Comparison of ENCODE assay signal across 8 cellular contexts in genomic region chr10:74266-74621, GRCh38. TPM values are rescaled to one million over a fixed set of nuclear protein-coding genes. Genes with fewer than 3 reads are reported as not detected.
DNase-seq lines count a peak whose midpoint lies in the region; ATAC-seq and TF ChIP-seq lines count a peak whose summit lies in the region.
"Not testable (repeated sequence)": the region's sequence is repeated elsewhere in the genome, so short reads cannot be mapped to it uniquely, and the experiment has no call there.
"Had no signal": no experiment of that assay in that cellular context is flagged by ENCODE, and none has a peak within 500 bp of the region (broad histone marks: within the 10 kb centered on the region; RNA-seq: fewer than 3 reads in every experiment).

No MANE protein-coding gene starts in this region.

- not testable (repeated sequence) for H3K36me3 Mint-ChIP-seq in activated T-cell treated with anti-CD3 and anti-CD28 coated beads, Interleukin-2, amount 50 U/mL, for 24 hours (ENCODE audit: low read depth); MCF 10A (ENCODE audit: insufficient read depth, unreplicated experiment); naive B cell

- H3K4me1 Mint-ChIP-seq in activated T-cell treated with anti-CD3 and anti-CD28 coated beads, Interleukin-2, amount 50 U/mL, for 24 hours (ENCODE audit: low read depth), result peaks cover 10% of the 10 kb centered on the region
- not testable (repeated sequence) for H3K4me1 Mint-ChIP-seq in MCF 10A (ENCODE audit: insufficient read depth, unreplicated experiment)
- H3K4me1 Mint-ChIP-seq in naive B cell, result peaks cover 0 to 14% (median 6%) of the 10 kb centered on the region in 3 donors

- peak overlapping the region; percentile 52; the same call in 1 of the 2 replicates for H3K9ac ChIP-seq in ES-I3 (ENCODE audit: low read depth, low read length)

- not testable (repeated sequence) for H3K4me1 ChIP-seq in ES-I3 (ENCODE audit: insufficient read depth, low read length); RWPE2 (ENCODE audit: insufficient read depth, poor library complexity, severe bottlenecking)

- H3K4me3 ChIP-seq in RWPE2 (ENCODE audit: severe bottlenecking) (peak overlapping the region; percentile 35), fibroblast of villous mesenchyme (ENCODE audit: low read depth, low read length) (peak overlapping the region; percentile 65), skin epidermis (peak overlapping the region in 6 of 7 experiments; percentile 19 to 47 (median 42))

- H3K27ac ChIP-seq in RWPE2 (ENCODE audit: poor library complexity, severe bottlenecking); skin epidermis: not testable (repeated sequence)

- H3K9me3 Mint-ChIP-seq in activated T-cell treated with anti-CD3 and anti-CD28 coated beads, Interleukin-2, amount 50 U/mL, for 24 hours; MCF 10A (ENCODE audit: unreplicated experiment); naive B cell: not testable (repeated sequence)

- H3K36me3 ChIP-seq in ES-I3 (ENCODE audit: insufficient read depth, low read length); RWPE2 (ENCODE audit: low read depth): not testable (repeated sequence)

- H3K4me3 Mint-ChIP-seq in activated T-cell treated with anti-CD3 and anti-CD28 coated beads, Interleukin-2, amount 50 U/mL, for 24 hours, result peak overlapping the region; percentile 79
- H3K4me3 Mint-ChIP-seq in MCF 10A (ENCODE audit: unreplicated experiment), result peak overlapping the region; percentile 72
- peak overlapping the region; percentile 36 to 82 (median 58) for H3K4me3 Mint-ChIP-seq in naive B cell

- CTCF ChIA-PET in MCF 10A (lab: Yijun Ruan, JAX), result interaction anchor here (0.6 to 1.2 kb wide), 3 partner anchors 17 to 478 kb away, joined by 3 to 4 read pairs (median 3); no protein-coding TSS in a partner anchor

- H3K27ac Mint-ChIP-seq in activated T-cell treated with anti-CD3 and anti-CD28 coated beads, Interleukin-2, amount 50 U/mL, for 24 hours; MCF 10A (ENCODE audit: low read depth, unreplicated experiment); naive B cell: not testable (repeated sequence)

- H3K9me3 ChIP-seq in ES-I3 (ENCODE audit: control insufficient read depth, insufficient read depth, low read length); RWPE2 (ENCODE audit: severe bottlenecking): not testable (repeated sequence)

- H3K27me3 ChIP-seq in RWPE2 (ENCODE audit: insufficient read depth, poor library complexity, severe bottlenecking), result not testable (repeated sequence)

- POLR2A ChIA-PET in MCF 10A (lab: Yijun Ruan, JAX), result interaction anchor here (0.8 kb wide), 1 partner anchor 15 kb away, joined by 5 read pairs; no protein-coding TSS in a partner anchor

- intact Hi-C loops in MCF 10A (cut with micrococcal nuclease), result not testable (repeated sequence)

- TF ChIP-seq CTCF in RWPE2 (IDR thresholded peaks at IDR 0.05; ENCODE audit: poor library complexity, severe bottlenecking), result peak; percentile 54
- TF ChIP-seq CTCF in MCF 10A (IDR thresholded peaks at IDR 0.05; ENCODE audit: unreplicated experiment); fibroblast of villous mesenchyme (IDR thresholded peaks at IDR 0.05; ENCODE audit: insufficient read depth, low read depth, low read length): not testable (repeated sequence)

- DNase-seq in RWPE2 (ENCODE audit: low spot score); activated T-cell treated with anti-CD3 and anti-CD28 coated beads, Interleukin-2, amount 50 U/mL, for 24 hours; MCF 10A (ENCODE audit: unreplicated experiment); fibroblast of villous mesenchyme (ENCODE audit: low read depth); naive B cell: not testable (repeated sequence)

- peaks cover 37% of the 10 kb centered on the region for H3K27me3 Mint-ChIP-seq in activated T-cell treated with anti-CD3 and anti-CD28 coated beads, Interleukin-2, amount 50 U/mL, for 24 hours
- H3K27me3 Mint-ChIP-seq in MCF 10A (ENCODE audit: insufficient read depth, unreplicated experiment), result not testable (repeated sequence)
- H3K27me3 Mint-ChIP-seq in naive B cell, result peaks cover 5 to 47% (median 9%) of the 10 kb centered on the region in 3 donors

- not testable (repeated sequence) for BruUV-seq in MCF 10A (replicated peaks; lab: Mats Ljungman, UMichigan)

- ATAC-seq in RWPE2 (ENCODE audit: low read depth); naive B cell (ENCODE audit: low read depth in 2 of 2): not testable (repeated sequence)

RNA-seq across cellular contexts. Expression of gene TUBB8, which starts 25.1 kb away (rescaled TPM):
- total RNA-seq in MCF 10A (2022), result not detected in 2 replicates
- total RNA-seq in fibroblast of villous mesenchyme, result under 0.01 TPM in 1 of 2 replicates, not detected in the other
- 1 to 10 TPM in 1 of 6 donors, under 1 TPM in 2, not detected in 3; 0.43 to 1.8 (median 0.51) TPM for polyA plus RNA-seq in naive B cell (ENCODE audit: low read depth in 6 of 6)
- total RNA-seq: left lobe of liver had no signal
